Comparison of ENCODE assay signal across 1 cellular context in the genomic region with DNA sequence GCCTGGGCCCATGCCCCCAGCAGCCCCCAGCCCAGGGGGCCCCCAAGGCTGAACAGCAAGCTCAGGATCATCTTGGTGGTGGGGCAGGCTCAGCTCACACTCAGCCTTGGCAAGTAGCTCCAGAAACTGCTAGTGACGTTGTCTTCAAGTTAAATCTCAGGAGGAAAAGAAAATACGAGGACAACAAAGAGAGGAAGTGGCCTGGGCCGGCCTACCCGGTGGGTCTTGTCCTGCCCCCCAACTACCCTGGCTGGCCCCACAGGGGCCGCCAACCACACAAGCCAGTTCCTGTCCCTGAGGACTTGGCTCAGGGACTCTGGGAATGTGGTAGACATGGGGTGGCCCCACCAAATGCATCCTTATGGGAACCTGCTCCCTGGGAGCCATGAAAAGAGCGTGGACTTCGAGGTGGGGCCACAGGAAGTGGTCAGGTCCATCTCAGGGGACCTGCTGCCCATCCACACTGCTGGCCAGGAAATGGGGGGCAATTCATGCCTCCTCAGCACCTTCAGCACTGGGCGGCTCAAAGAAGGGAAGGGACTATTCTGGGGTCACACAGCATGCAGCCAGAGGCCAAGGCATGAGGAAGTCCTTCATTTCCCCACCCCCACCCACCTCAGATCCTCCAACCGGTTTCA.
TF ChIP-seq lines count a peak whose summit lies in the region.

A gene with protein sequence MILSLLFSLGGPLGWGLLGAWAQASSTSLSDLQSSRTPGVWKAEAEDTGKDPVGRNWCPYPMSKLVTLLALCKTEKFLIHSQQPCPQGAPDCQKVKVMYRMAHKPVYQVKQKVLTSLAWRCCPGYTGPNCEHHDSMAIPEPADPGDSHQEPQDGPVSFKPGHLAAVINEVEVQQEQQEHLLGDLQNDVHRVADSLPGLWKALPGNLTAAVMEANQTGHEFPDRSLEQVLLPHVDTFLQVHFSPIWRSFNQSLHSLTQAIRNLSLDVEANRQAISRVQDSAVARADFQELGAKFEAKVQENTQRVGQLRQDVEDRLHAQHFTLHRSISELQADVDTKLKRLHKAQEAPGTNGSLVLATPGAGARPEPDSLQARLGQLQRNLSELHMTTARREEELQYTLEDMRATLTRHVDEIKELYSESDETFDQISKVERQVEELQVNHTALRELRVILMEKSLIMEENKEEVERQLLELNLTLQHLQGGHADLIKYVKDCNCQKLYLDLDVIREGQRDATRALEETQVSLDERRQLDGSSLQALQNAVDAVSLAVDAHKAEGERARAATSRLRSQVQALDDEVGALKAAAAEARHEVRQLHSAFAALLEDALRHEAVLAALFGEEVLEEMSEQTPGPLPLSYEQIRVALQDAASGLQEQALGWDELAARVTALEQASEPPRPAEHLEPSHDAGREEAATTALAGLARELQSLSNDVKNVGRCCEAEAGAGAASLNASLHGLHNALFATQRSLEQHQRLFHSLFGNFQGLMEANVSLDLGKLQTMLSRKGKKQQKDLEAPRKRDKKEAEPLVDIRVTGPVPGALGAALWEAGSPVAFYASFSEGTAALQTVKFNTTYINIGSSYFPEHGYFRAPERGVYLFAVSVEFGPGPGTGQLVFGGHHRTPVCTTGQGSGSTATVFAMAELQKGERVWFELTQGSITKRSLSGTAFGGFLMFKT (minus strand): TSS at position 145 of the 638 bp plus-strand sequence. CDS start 74 bp downstream, at position 71.

TF ChIP-seq in A549, 52 proteins besides CTCF, POLR2A, EP300 and RAD21 (continued from another document):
- TF ChIP-seq, protein P1, sequence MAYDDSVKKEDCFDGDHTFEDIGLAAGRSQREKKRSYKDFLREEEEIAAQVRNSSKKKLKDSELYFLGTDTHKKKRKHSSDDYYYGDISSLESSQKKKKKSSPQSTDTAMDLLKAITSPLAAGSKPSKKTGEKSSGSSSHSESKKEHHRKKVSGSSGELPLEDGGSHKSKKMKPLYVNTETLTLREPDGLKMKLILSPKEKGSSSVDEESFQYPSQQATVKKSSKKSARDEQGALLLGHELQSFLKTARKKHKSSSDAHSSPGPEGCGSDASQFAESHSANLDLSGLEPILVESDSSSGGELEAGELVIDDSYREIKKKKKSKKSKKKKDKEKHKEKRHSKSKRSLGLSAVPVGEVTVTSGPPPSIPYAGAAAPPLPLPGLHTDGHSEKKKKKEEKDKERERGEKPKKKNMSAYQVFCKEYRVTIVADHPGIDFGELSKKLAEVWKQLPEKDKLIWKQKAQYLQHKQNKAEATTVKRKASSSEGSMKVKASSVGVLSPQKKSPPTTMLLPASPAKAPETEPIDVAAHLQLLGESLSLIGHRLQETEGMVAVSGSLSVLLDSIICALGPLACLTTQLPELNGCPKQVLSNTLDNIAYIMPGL (CRISPR knock-in tag; IDR thresholded peaks at IDR 0.05; ENCODE audit: borderline replicate concordance) = no peak
- TF ChIP-seq HOXB5 (CRISPR knock-in tag; IDR thresholded peaks at IDR 0.05) (no peak), FOSB (CRISPR knock-in tag; IDR thresholded peaks at IDR 0.05) (no peak), HOXB13 (CRISPR knock-in tag; IDR thresholded peaks at IDR 0.05; ENCODE audit: low read depth) (no peak), GATA3 (IDR thresholded peaks at IDR 0.05; ENCODE audit: borderline replicate concordance) (no peak), ZNF302 (CRISPR knock-in tag; IDR thresholded peaks at IDR 0.05) (no peak), MAFK (IDR thresholded peaks at IDR 0.05; ENCODE audit: partially characterized antibody) (no peak)
- TF ChIP-seq, protein P2, sequence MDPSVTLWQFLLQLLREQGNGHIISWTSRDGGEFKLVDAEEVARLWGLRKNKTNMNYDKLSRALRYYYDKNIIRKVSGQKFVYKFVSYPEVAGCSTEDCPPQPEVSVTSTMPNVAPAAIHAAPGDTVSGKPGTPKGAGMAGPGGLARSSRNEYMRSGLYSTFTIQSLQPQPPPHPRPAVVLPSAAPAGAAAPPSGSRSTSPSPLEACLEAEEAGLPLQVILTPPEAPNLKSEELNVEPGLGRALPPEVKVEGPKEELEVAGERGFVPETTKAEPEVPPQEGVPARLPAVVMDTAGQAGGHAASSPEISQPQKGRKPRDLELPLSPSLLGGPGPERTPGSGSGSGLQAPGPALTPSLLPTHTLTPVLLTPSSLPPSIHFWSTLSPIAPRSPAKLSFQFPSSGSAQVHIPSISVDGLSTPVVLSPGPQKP (IDR thresholded peaks at IDR 0.05; ENCODE audit: low read depth, low read length) = no peak
- TF ChIP-seq, protein P3, sequence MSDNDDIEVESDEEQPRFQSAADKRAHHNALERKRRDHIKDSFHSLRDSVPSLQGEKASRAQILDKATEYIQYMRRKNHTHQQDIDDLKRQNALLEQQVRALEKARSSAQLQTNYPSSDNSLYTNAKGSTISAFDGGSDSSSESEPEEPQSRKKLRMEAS (IDR thresholded peaks at IDR 0.05) = no peak
- TF ChIP-seq, protein P4, sequence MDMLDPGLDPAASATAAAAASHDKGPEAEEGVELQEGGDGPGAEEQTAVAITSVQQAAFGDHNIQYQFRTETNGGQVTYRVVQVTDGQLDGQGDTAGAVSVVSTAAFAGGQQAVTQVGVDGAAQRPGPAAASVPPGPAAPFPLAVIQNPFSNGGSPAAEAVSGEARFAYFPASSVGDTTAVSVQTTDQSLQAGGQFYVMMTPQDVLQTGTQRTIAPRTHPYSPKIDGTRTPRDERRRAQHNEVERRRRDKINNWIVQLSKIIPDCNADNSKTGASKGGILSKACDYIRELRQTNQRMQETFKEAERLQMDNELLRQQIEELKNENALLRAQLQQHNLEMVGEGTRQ (IDR thresholded peaks at IDR 0.05) = no peak
TF ChIP-seq in A549: peak in this region for 0.
